1 cellular context compared by ENCODE assay signal in genomic region chr17:39820541-39820940, GRCh38.
A peak's percentile ranks its signal among the peaks of the same experiment; 100 is the strongest.
TF ChIP-seq lines count a peak whose summit lies in the region.

No MANE protein-coding gene starts in this region.

TF ChIP-seq in HepG2, 621 proteins besides CTCF, POLR2A, EP300 and RAD21:
- TF ChIP-seq FOSL1 (CRISPR knock-in tag; IDR thresholded peaks at IDR 0.05; ENCODE audit: borderline replicate concordance) (no peak), STAG1 (CRISPR knock-in tag; IDR thresholded peaks at IDR 0.05) (0 out of 2 replicates have a peak, but pooled peaks have one; percentile 11)
